11 cellular contexts compared by ENCODE assay signal in the genomic region with DNA sequence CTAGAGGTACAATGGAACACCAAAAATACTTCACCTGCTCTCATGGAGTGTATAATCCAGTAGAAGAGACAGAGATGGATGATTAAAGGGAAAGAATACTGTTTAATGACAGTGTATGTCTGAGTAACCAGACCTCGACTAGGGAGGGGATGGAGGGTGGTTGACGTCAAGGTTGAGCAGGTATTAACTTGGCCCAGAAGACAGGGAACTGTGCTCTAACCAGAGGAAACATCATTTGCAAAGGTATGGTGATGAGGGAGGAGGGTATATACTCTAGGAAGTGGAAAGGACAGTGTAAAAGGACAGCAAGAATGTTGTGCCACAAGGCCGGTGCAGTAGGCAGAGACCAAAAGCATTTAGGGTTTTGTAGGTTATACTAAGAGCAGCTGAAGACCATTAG. TPM values are rescaled to one million over a fixed set of nuclear protein-coding genes. Genes with fewer than 3 reads are reported as not detected.
DNase-seq lines count a peak whose midpoint lies in the region; ATAC-seq, FAIRE-seq and TF ChIP-seq lines count a peak whose summit lies in the region.
"Had no signal": no experiment of that assay in that cellular context is flagged by ENCODE, and none has a peak within 500 bp of the region (broad histone marks: within the 10 kb centered on the region; RNA-seq: fewer than 3 reads in every experiment).

No MANE protein-coding gene starts in this region.

- no peak overlapping the region for H3K4me3 ChIP-seq in bronchial epithelial cell (ENCODE audit: low read depth, low read length)

- no peak for TF ChIP-seq CTCF in bronchial epithelial cell (IDR thresholded peaks at IDR 0.05; ENCODE audit: insufficient read depth, low read length, severe bottlenecking)

- no peaks in the 10 kb centered on the region for H3K36me3 ChIP-seq in bronchial epithelial cell (ENCODE audit: control insufficient read depth, insufficient read depth, low read length)

- H3K9me3 Mint-ChIP-seq in activated CD8-positive, alpha-beta memory T cell treated with anti-CD3 and anti-CD28 coated beads, Interleukin-2, amount 10 ng/mL, durations not matched to agents 7 days and 5 days (ENCODE audit: low read depth) = no peaks in the 10 kb centered on the region
- no peaks in the 10 kb centered on the region for H3K9me3 Mint-ChIP-seq in stimulated activated naive B cell treated with anti-CD40 and anti-IgM and Interleukin-4, amounts not matched to agents 10 μg/mL and 1 μg/mL and 100 μg/mL, for 72 hours

- peak overlapping the region; percentile 87 for H3K27ac Mint-ChIP-seq in activated CD8-positive, alpha-beta memory T cell treated with anti-CD3 and anti-CD28 coated beads, Interleukin-2, amount 10 ng/mL, durations not matched to agents 7 days and 5 days
- H3K27ac Mint-ChIP-seq in stimulated activated naive B cell treated with anti-CD40 and anti-IgM and Interleukin-4, amounts not matched to agents 10 μg/mL and 1 μg/mL and 100 μg/mL, for 72 hours = peak overlapping the region; percentile 94
- H3K27ac Mint-ChIP-seq: nephron progenitor cell had no signal

- CTCF ChIA-PET in activated CD8-positive, alpha-beta memory T cell treated with anti-CD3 and anti-CD28 coated beads, Interleukin-2, amount 10 ng/mL, durations not matched to agents 7 days and 5 days (lab: Charles Lee) = no interaction called here

- H3K4me3 Mint-ChIP-seq in activated CD8-positive, alpha-beta memory T cell treated with anti-CD3 and anti-CD28 coated beads, Interleukin-2, amount 10 ng/mL, durations not matched to agents 7 days and 5 days = peak overlapping the region; percentile 82
- H3K4me3 Mint-ChIP-seq in stimulated activated naive B cell treated with anti-CD40 and anti-IgM and Interleukin-4, amounts not matched to agents 10 μg/mL and 1 μg/mL and 100 μg/mL, for 72 hours = peak overlapping the region in 1 of 2 donors; percentile 84

- H3K36me3 Mint-ChIP-seq in activated CD8-positive, alpha-beta memory T cell treated with anti-CD3 and anti-CD28 coated beads, Interleukin-2, amount 10 ng/mL, durations not matched to agents 7 days and 5 days = peaks cover 35% of the 10 kb centered on the region
- peaks cover 27% of the 10 kb centered on the region in 2 donors for H3K36me3 Mint-ChIP-seq in stimulated activated naive B cell treated with anti-CD40 and anti-IgM and Interleukin-4, amounts not matched to agents 10 μg/mL and 1 μg/mL and 100 μg/mL, for 72 hours

- peaks cover 37% of the 10 kb centered on the region for H3K4me1 Mint-ChIP-seq in activated CD8-positive, alpha-beta memory T cell treated with anti-CD3 and anti-CD28 coated beads, Interleukin-2, amount 10 ng/mL, durations not matched to agents 7 days and 5 days
- peaks cover 26 to 41% of the 10 kb centered on the region in 2 donors for H3K4me1 Mint-ChIP-seq in stimulated activated naive B cell treated with anti-CD40 and anti-IgM and Interleukin-4, amounts not matched to agents 10 μg/mL and 1 μg/mL and 100 μg/mL, for 72 hours

- H3K27me3 ChIP-seq in bronchial epithelial cell (ENCODE audit: control insufficient read depth, insufficient read depth, low read length) = no peaks in the 10 kb centered on the region

- no peak for ATAC-seq in activated CD8-positive, alpha-beta memory T cell treated with anti-CD3 and anti-CD28 coated beads, Interleukin-2, amount 10 ng/mL, durations not matched to agents 7 days and 5 days
- ATAC-seq in HG03135 (IDR thresholded peaks at IDR 0.05; ENCODE audit: unreplicated experiment) (peak; percentile 18), HG03039 (IDR thresholded peaks at IDR 0.05; ENCODE audit: unreplicated experiment) (no peak), HG03520 (IDR thresholded peaks at IDR 0.05; ENCODE audit: unreplicated experiment) (no peak)
- ATAC-seq in stimulated activated naive B cell treated with anti-CD40 and anti-IgM and Interleukin-4, amounts not matched to agents 10 μg/mL and 1 μg/mL and 100 μg/mL, for 72 hours (replicated peaks) = peak; percentile 19 to 32

- no peaks in the 10 kb centered on the region for H3K27me3 Mint-ChIP-seq in activated CD8-positive, alpha-beta memory T cell treated with anti-CD3 and anti-CD28 coated beads, Interleukin-2, amount 10 ng/mL, durations not matched to agents 7 days and 5 days
- H3K27me3 Mint-ChIP-seq in stimulated activated naive B cell treated with anti-CD40 and anti-IgM and Interleukin-4, amounts not matched to agents 10 μg/mL and 1 μg/mL and 100 μg/mL, for 72 hours = no peaks in the 10 kb centered on the region

- no peak for FAIRE-seq in bronchial epithelial cell (lab: Jason Lieb, UNC)

- DNase-seq in activated CD8-positive, alpha-beta memory T cell treated with anti-CD3 and anti-CD28 coated beads, Interleukin-2, amount 10 ng/mL, durations not matched to agents 7 days and 5 days = no peak
- DNase-seq in activated CD8-positive, alpha-beta memory T cell treated with anti-CD3 and anti-CD28 coated beads, Interleukin-2, amount 50 U/mL, for 4 hours = no peak
- DNase-seq in bronchial epithelial cell (ENCODE audit: low read depth) (peak; percentile 35), DMS79 treated with DMSO at 0.1 percent for 48 hours (lab: John Stamatoyannopoulos, UW) (no peak)
- no peak for DNase-seq in stimulated activated naive B cell treated with anti-CD40 and anti-IgM and Interleukin-4, amounts not matched to agents 10 μg/mL and 1 μg/mL and 100 μg/mL, for 72 hours
- DNase-seq: activated gamma-delta T cell, nephron progenitor cell, SHP77 treated with DMSO at 0.1 percent for 48 hours had no signal

RNA-seq across cellular contexts. Expression of a gene that starts 2.9 kb away (rescaled TPM):
- 10 to 100 TPM; 28.9 to 38.7 TPM for total RNA-seq in activated CD8-positive, alpha-beta memory T cell treated with anti-CD3 and anti-CD28 coated beads, Interleukin-2, amount 10 ng/mL, durations not matched to agents 7 days and 5 days
- total RNA-seq in bronchial epithelial cell = 36.3 and 44.8 TPM in 2 replicates

RNA-seq across cellular contexts. Expression of a gene that starts 33.9 kb away (rescaled TPM):
- not detected for total RNA-seq in activated CD8-positive, alpha-beta memory T cell treated with anti-CD3 and anti-CD28 coated beads, Interleukin-2, amount 10 ng/mL, durations not matched to agents 7 days and 5 days
- not detected in 2 replicates for total RNA-seq in bronchial epithelial cell

Comparison
In these comparisons a context has a peak if more than half of its experiments do, and no peak if none do; other contexts are left out.
1. ATAC-seq: peak in HG03135 (single experiment) and stimulated activated naive B cell treated with anti-CD40 and anti-IgM and Interleukin-4, amounts not matched to agents 10 μg/mL and 1 μg/mL and 100 μg/mL, for 72 hours (2 of 2); none in activated CD8-positive, alpha-beta memory T cell treated with anti-CD3 and anti-CD28 coated beads, Interleukin-2, amount 10 ng/mL, durations not matched to agents 7 days and 5 days (single experiment), HG03039 (single experiment) and HG03520 (single experiment).